In genomic region chr3:188720215-188720614, GRCh38 we compare ENCODE assay signal across 19 cellular contexts.
"Had no signal": no experiment of that assay in that cellular context is flagged by ENCODE, and none has a peak within 500 bp of the region (broad histone marks: within the 10 kb centered on the region; RNA-seq: fewer than 3 reads in every experiment).

No MANE protein-coding gene starts in this region.

- H3K9me3 ChIP-seq: body of pancreas, esophagus squamous epithelium, left lung, spleen, upper lobe of right lung had no signal

- H3K4me3 ChIP-seq: body of pancreas, esophagus squamous epithelium, left lung, spleen, upper lobe of right lung had no signal

- H3K27me3 ChIP-seq: body of pancreas, esophagus squamous epithelium, left lung, spleen, upper lobe of right lung had no signal

- H3K4me1 ChIP-seq: left lung, spleen, upper lobe of right lung had no signal

- DNase-seq: activated CD4-positive, alpha-beta T cell treated with anti-CD3 and anti-CD28 coated beads for 48 hours; activated CD4-positive, CD25-positive, alpha-beta regulatory T cell; activated CD8-positive, alpha-beta T cell treated with anti-CD3 and anti-CD28 coated beads for 36 hours; activated naive CD4-positive, alpha-beta T cell treated with Interleukin-2 at 50 U/mL for 16 hours; activated T-cell treated with anti-CD3 and anti-CD28 coated beads, Interleukin-2, amount 50 U/mL, for 24 hours; body of pancreas; dermis blood vessel endothelial cell; effector memory CD8-positive, alpha-beta T cell; esophagus squamous epithelium; kidney; left lung; nephron progenitor cell; nucleus accumbens; posterior cingulate gyrus; spleen; stimulated activated CD4-positive, alpha-beta T cell treated with anti-CD3 and anti-CD28 coated beads, Interleukin-4, amount 100 ng/mL, for 4 hours; T1000; upper lobe of right lung had no signal

- H3K27ac ChIP-seq: body of pancreas, esophagus squamous epithelium, left lung, spleen, upper lobe of right lung had no signal

- ATAC-seq: effector memory CD8-positive, alpha-beta T cell; stimulated activated memory B cell treated with anti-CD40 and anti-IgM and Interleukin-4, amounts not matched to agents 10 μg/mL and 1 μg/mL and 100 μg/mL, for 72 hours; upper lobe of right lung had no signal

- H3K36me3 ChIP-seq: esophagus squamous epithelium, left lung, spleen, upper lobe of right lung had no signal
